In the genomic region with DNA sequence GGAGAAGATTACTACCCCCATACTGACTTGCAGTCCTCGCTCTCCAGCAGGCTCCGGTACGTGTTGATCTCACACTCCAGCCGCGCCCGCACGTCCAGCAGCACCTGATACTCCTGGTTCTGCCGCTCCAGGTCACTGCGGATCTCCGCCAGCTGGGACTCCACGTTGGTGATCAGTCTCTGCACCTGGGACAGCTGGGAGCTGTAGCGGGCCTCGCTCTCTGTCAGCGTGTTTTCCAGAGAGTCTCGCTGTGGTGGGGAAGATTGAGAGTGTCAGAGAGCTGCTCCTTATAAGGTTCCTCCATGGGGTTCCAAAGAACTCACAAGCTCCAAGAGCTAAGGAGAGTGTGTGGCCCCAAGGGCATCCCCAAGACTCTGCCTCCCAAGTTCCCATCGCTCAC, we compare ENCODE assay signal across 6 cellular contexts. TPM values are rescaled to one million over a fixed set of nuclear protein-coding genes. Genes with fewer than 3 reads are reported as not detected.
"Had no signal": no experiment of that assay in that cellular context is flagged by ENCODE, and none has a peak within 500 bp of the region (broad histone marks: within the 10 kb centered on the region; RNA-seq: fewer than 3 reads in every experiment).

No MANE protein-coding gene starts in this region.

RNA-seq across cellular contexts. Expression of a gene that starts 4.2 kb away (rescaled TPM):
- total RNA-seq: HepG2, HT-29, HT1080, IMR-90, K562 had no signal
- polyA plus RNA-seq: HepG2, IgD-negative memory B cell, IMR-90, K562 had no signal

RNA-seq across cellular contexts. Expression of a gene that starts 23.2 kb away (rescaled TPM):
- total RNA-seq: HepG2, HT-29, HT1080, K562 had no signal
- polyA plus RNA-seq: HepG2, IgD-negative memory B cell, K562 had no signal

RNA-seq across cellular contexts. Expression of a gene that starts 30.9 kb away (rescaled TPM):
- total RNA-seq: HepG2, HT-29, HT1080, IMR-90, K562 had no signal
- polyA plus RNA-seq: HepG2, IgD-negative memory B cell, IMR-90, K562 had no signal

RNA-seq across cellular contexts. Expression of a gene that starts 35.7 kb away (rescaled TPM):
- total RNA-seq: HepG2, HT-29, K562 had no signal
- polyA plus RNA-seq: HepG2, IgD-negative memory B cell, K562 had no signal

RNA-seq across cellular contexts. Expression of a gene that starts 37.3 kb away (rescaled TPM):
- total RNA-seq: HepG2, HT-29, HT1080, IMR-90, K562 had no signal
- polyA plus RNA-seq: HepG2, IgD-negative memory B cell, IMR-90, K562 had no signal
